In genomic region chr10:69567920-69568319, GRCh38 we compare ENCODE assay signal across 1 cellular context.
TF ChIP-seq lines count a peak whose summit lies in the region.

No MANE protein-coding gene starts in this region.

TF ChIP-seq in WTC11, 78 proteins besides CTCF, POLR2A, EP300 and RAD21 (continued from another document):
- TF ChIP-seq E2F1 (CRISPR knock-in tag; IDR thresholded peaks at IDR 0.05), result peak; percentile 71; the same call in 1 of the 2 replicates
- TF ChIP-seq PREB (CRISPR knock-in tag; IDR thresholded peaks at IDR 0.05; ENCODE audit: borderline replicate concordance), result no peak
- TF ChIP-seq GRHL2 (CRISPR knock-in tag; IDR thresholded peaks at IDR 0.05; ENCODE audit: insufficient replicate concordance, severe bottlenecking), result no peak
- no peak for TF ChIP-seq HMGXB4 (CRISPR knock-in tag; IDR thresholded peaks at IDR 0.05)
- no peak for TF ChIP-seq ETV6 (CRISPR knock-in tag; IDR thresholded peaks at IDR 0.05)
- peak; percentile 38; the same call in 1 of the 2 replicates for TF ChIP-seq MAX (CRISPR knock-in tag; IDR thresholded peaks at IDR 0.05)
- TF ChIP-seq MLX (CRISPR knock-in tag; IDR thresholded peaks at IDR 0.05), result no peak
- TF ChIP-seq E2F5 (CRISPR knock-in tag; IDR thresholded peaks at IDR 0.05), result no peak
- no peak for TF ChIP-seq NFYB (CRISPR knock-in tag; conservative IDR thresholded peaks at IDR 0.05; ENCODE audit: low read depth)
- no peak for TF ChIP-seq SOX15 (CRISPR knock-in tag; IDR thresholded peaks at IDR 0.05)
- peak; percentile 71; the same call in 1 of the 2 replicates for TF ChIP-seq NFE2L1 (CRISPR knock-in tag; IDR thresholded peaks at IDR 0.05)
- TF ChIP-seq MXD4 (CRISPR knock-in tag; IDR thresholded peaks at IDR 0.05; ENCODE audit: borderline replicate concordance), result no peak
- TF ChIP-seq CREB1 (CRISPR knock-in tag; IDR thresholded peaks at IDR 0.05), result no peak
- no peak for TF ChIP-seq ZBTB21 (CRISPR knock-in tag; IDR thresholded peaks at IDR 0.05; ENCODE audit: borderline replicate concordance)
- no peak; the same call in 1 of the 2 replicates for TF ChIP-seq NR2C2 (CRISPR knock-in tag; IDR thresholded peaks at IDR 0.05)
- no peak for TF ChIP-seq ZNF671 (CRISPR knock-in tag; IDR thresholded peaks at IDR 0.05)
- TF ChIP-seq RORB (CRISPR knock-in tag; IDR thresholded peaks at IDR 0.05), result no peak
- TF ChIP-seq KAT7 (CRISPR knock-in tag; IDR thresholded peaks at IDR 0.05; ENCODE audit: borderline replicate concordance), result no peak
- TF ChIP-seq MYBL2 (CRISPR knock-in tag; IDR thresholded peaks at IDR 0.05), result 0 out of 2 replicates have a peak, but pooled peaks have one; percentile 65
- no peak for TF ChIP-seq PRRX2 (CRISPR knock-in tag; IDR thresholded peaks at IDR 0.05)
- TF ChIP-seq EMX1 (CRISPR knock-in tag; IDR thresholded peaks at IDR 0.05), result no peak
- no peak for TF ChIP-seq FOXJ3 (CRISPR knock-in tag; IDR thresholded peaks at IDR 0.05; ENCODE audit: borderline replicate concordance)
- TF ChIP-seq ATF2 (CRISPR knock-in tag; IDR thresholded peaks at IDR 0.05; ENCODE audit: borderline replicate concordance, low read depth), result no peak
- TF ChIP-seq ARID4B (CRISPR knock-in tag; IDR thresholded peaks at IDR 0.05; ENCODE audit: borderline replicate concordance), result 0 out of 2 replicates have a peak, but pooled peaks have one; percentile 64
- no peak for TF ChIP-seq TCF7 (CRISPR knock-in tag; IDR thresholded peaks at IDR 0.05; ENCODE audit: low read depth)
- TF ChIP-seq SP1 (CRISPR knock-in tag; conservative IDR thresholded peaks at IDR 0.05), result 0 out of 2 replicates have a peak, but pooled peaks have one; percentile 37
- no peak for TF ChIP-seq PRDM15 (CRISPR knock-in tag; IDR thresholded peaks at IDR 0.05)
- TF ChIP-seq STAT6 (CRISPR knock-in tag; conservative IDR thresholded peaks at IDR 0.05; ENCODE audit: low read depth), result no peak
- TF ChIP-seq NFATC4 (CRISPR knock-in tag; IDR thresholded peaks at IDR 0.05), result no peak
